ENCODE assay signal across 8 cellular contexts in genomic region chr7:56063882-56064625, GRCh38. TPM values are rescaled to one million over a fixed set of nuclear protein-coding genes. Genes with fewer than 3 reads are reported as not detected.
DNase-seq lines count a peak whose midpoint lies in the region; ATAC-seq and TF ChIP-seq lines count a peak whose summit lies in the region.

TSS of gene SUMF2 (plus strand) at chr7:56064286. CDS start at chr7:56064312, 26 bp downstream.

- no peaks in the 10 kb centered on the region; the same call in 1 of the 2 replicates for H3K36me3 ChIP-seq in Caco-2 (ENCODE audit: control insufficient read depth, insufficient read depth, low read length)
- peaks cover 66% of the 10 kb centered on the region for H3K36me3 ChIP-seq in NT2/D1 (ENCODE audit: insufficient read depth, insufficient read length, low read length)
- H3K36me3 ChIP-seq in endocrine pancreas (ENCODE audit: control insufficient read depth, insufficient read depth, low read length), result no peaks in the 10 kb centered on the region

- H3K36me3 Mint-ChIP-seq in Caco-2 (ENCODE audit: insufficient read depth, unreplicated experiment), result peaks cover 70% of the 10 kb centered on the region
- peaks cover 48% of the 10 kb centered on the region for H3K36me3 Mint-ChIP-seq in activated CD8-positive, alpha-beta memory T cell treated with anti-CD3 and anti-CD28 coated beads, Interleukin-2, amount 10 ng/mL, durations not matched to agents 7 days and 5 days

- BruUV-seq in Caco-2 (replicated peaks; lab: Mats Ljungman, UMichigan), result no TSS peak

- no peaks in the 10 kb centered on the region for H3K9me3 Mint-ChIP-seq in Caco-2 (ENCODE audit: unreplicated experiment)
- no peaks in the 10 kb centered on the region for H3K9me3 Mint-ChIP-seq in activated CD8-positive, alpha-beta memory T cell treated with anti-CD3 and anti-CD28 coated beads, Interleukin-2, amount 10 ng/mL, durations not matched to agents 7 days and 5 days (ENCODE audit: low read depth)

- POLR2A ChIA-PET in Caco-2 (lab: Charles Lee), result interaction anchor here (0.6 to 4.7 kb wide), 5 partner anchors 13 to 57 kb away, joined by 3 to 53 read pairs (median 19); partner anchors contain the start of genes CCT6A and PSPH

- peak; percentile 73 for ATAC-seq in GM21360 (IDR thresholded peaks at IDR 0.05; ENCODE audit: unreplicated experiment)
- peak; percentile 95 for ATAC-seq in activated CD8-positive, alpha-beta memory T cell treated with anti-CD3 and anti-CD28 coated beads, Interleukin-2, amount 10 ng/mL, durations not matched to agents 7 days and 5 days

- no peaks in the 10 kb centered on the region for H3K27me3 ChIP-seq in Caco-2 (replicated peaks; ENCODE audit: control insufficient read depth, insufficient read depth, low read length)
- H3K27me3 ChIP-seq in NT2/D1 (ENCODE audit: insufficient read depth, insufficient read length), result no peaks in the 10 kb centered on the region
- no peaks in the 10 kb centered on the region for H3K27me3 ChIP-seq in endocrine pancreas (ENCODE audit: control insufficient read depth, insufficient read depth, low read length)

- intact Hi-C loops in Caco-2 (cut with micrococcal nuclease; ENCODE audit: unreplicated experiment), result loop anchor here (1.0 kb wide), 4 partner anchors 13 to 57 kb away; partner anchors contain the start of genes CCT6A and PSPH

- H3K4me1 ChIP-seq in Caco-2, result peaks cover 34% of the 10 kb centered on the region
- peaks cover 2% of the 10 kb centered on the region for H3K4me1 ChIP-seq in NT2/D1 (ENCODE audit: insufficient read depth, insufficient read length)
- peaks cover 5% of the 10 kb centered on the region for H3K4me1 ChIP-seq in endocrine pancreas (ENCODE audit: control insufficient read depth, insufficient read depth, low read length)

- DNase-seq in Caco-2 (peak; percentile 93 to 96), HT1080 (ENCODE audit: low read depth) (peak; percentile 80), NT2/D1 (ENCODE audit: low read depth, low spot score) (peak; percentile 94), mesenteric fat pad (ENCODE audit: low spot score) (peak; percentile 97)
- peak; percentile 91 for DNase-seq in activated CD8-positive, alpha-beta memory T cell treated with anti-CD3 and anti-CD28 coated beads, Interleukin-2, amount 10 ng/mL, durations not matched to agents 7 days and 5 days
- peak; percentile 86 for DNase-seq in stimulated activated CD8-positive, alpha-beta memory T cell treated with anti-CD3 and anti-CD28 coated beads, Interleukin-15, amount 100 ng/mL, for 24 hours (ENCODE audit: low read depth)

- CTCF ChIA-PET in Caco-2 (lab: Charles Lee), result interaction anchor here (0.6 to 2.1 kb wide), 4 partner anchors 13 to 57 kb away, joined by 3 to 42 read pairs (median 10); partner anchors contain the start of genes CCT6A and PSPH
- CTCF ChIA-PET in activated CD8-positive, alpha-beta memory T cell treated with anti-CD3 and anti-CD28 coated beads, Interleukin-2, amount 10 ng/mL, durations not matched to agents 7 days and 5 days (lab: Charles Lee), result interaction anchor here (1.0 to 4.2 kb wide), 7 partner anchors 9 to 491 kb away, joined by 3 to 20 read pairs (median 11); partner anchors contain the start of genes CCT6A, CHCHD2, NIPSNAP2 and PSPH

- peak in 1 of 2 experiments; percentile 51 for TF ChIP-seq CTCF in Caco-2 (IDR thresholded peaks at IDR 0.05; ENCODE audit: insufficient read depth in 1 of 2, low read depth in 1 of 2, low read length in 1 of 2, severe bottlenecking in 1 of 2, unreplicated experiment in 1 of 2)

- peaks cover 23% of the 10 kb centered on the region for H3K4me1 Mint-ChIP-seq in Caco-2 (ENCODE audit: low read depth, unreplicated experiment)
- H3K4me1 Mint-ChIP-seq in activated CD8-positive, alpha-beta memory T cell treated with anti-CD3 and anti-CD28 coated beads, Interleukin-2, amount 10 ng/mL, durations not matched to agents 7 days and 5 days, result peaks cover 45% of the 10 kb centered on the region

- peak within 1 kb of the TSS; percentile 75 for H3K4me3 Mint-ChIP-seq in Caco-2 (ENCODE audit: unreplicated experiment)
- peak within 1 kb of the TSS; percentile 89 for H3K4me3 Mint-ChIP-seq in activated CD8-positive, alpha-beta memory T cell treated with anti-CD3 and anti-CD28 coated beads, Interleukin-2, amount 10 ng/mL, durations not matched to agents 7 days and 5 days

- peak within 1 kb of the TSS; percentile 88 for H3K27ac Mint-ChIP-seq in Caco-2 (ENCODE audit: unreplicated experiment)
- peak within 1 kb of the TSS; percentile 92 for H3K27ac Mint-ChIP-seq in activated CD8-positive, alpha-beta memory T cell treated with anti-CD3 and anti-CD28 coated beads, Interleukin-2, amount 10 ng/mL, durations not matched to agents 7 days and 5 days

- H3K4me3 ChIP-seq in Caco-2 (ENCODE audit: low read depth, low read length) (peak within 1 kb of the TSS; percentile 88), NT2/D1 (ENCODE audit: insufficient read length, low read depth) (peak within 1 kb of the TSS; percentile 93), endocrine pancreas (ENCODE audit: control insufficient read depth, insufficient read depth, low read length) (peak within 1 kb of the TSS; percentile 51)

- no peaks in the 10 kb centered on the region for H3K27me3 Mint-ChIP-seq in Caco-2 (ENCODE audit: insufficient read depth, unreplicated experiment)
- H3K27me3 Mint-ChIP-seq in activated CD8-positive, alpha-beta memory T cell treated with anti-CD3 and anti-CD28 coated beads, Interleukin-2, amount 10 ng/mL, durations not matched to agents 7 days and 5 days, result no peaks in the 10 kb centered on the region

- H3K9ac ChIP-seq in NT2/D1 (ENCODE audit: insufficient read length, low read depth) (peak within 1 kb of the TSS; percentile 99), endocrine pancreas (ENCODE audit: control insufficient read depth, insufficient read depth, low read length) (peak within 1 kb of the TSS; percentile 41)

- H3K9me3 ChIP-seq in Caco-2 (no peaks in the 10 kb centered on the region), NT2/D1 (ENCODE audit: insufficient read depth, low read length) (no peaks in the 10 kb centered on the region), endocrine pancreas (ENCODE audit: control insufficient read depth, low read length) (no peaks in the 10 kb centered on the region)

RNA-seq across cellular contexts. Expression of gene SUMF2, which starts in this region (rescaled TPM):
- total RNA-seq in Caco-2 (2022) (150 and 172 TPM in 2 replicates), mesenteric fat pad (106 TPM)
- total RNA-seq in HT1080 (2014; rRNA removed; shearing (Covaris generic)), result 111 and 121 TPM in 2 replicates
- polyA plus RNA-seq in HT1080 (2015; cell fraction: cytosol; rRNA removed), result 139 and 147 TPM in 2 replicates
- 205 and 241 TPM in 2 replicates for polyA plus RNA-seq in HT1080 (2015; cell fraction: nucleus; rRNA removed)
- 100 to 1,000 TPM; 115 to 145 TPM for total RNA-seq in activated CD8-positive, alpha-beta memory T cell treated with anti-CD3 and anti-CD28 coated beads, Interleukin-2, amount 10 ng/mL, durations not matched to agents 7 days and 5 days

Comparison
In these comparisons a context has a peak if more than half of its experiments do, and no peak if none do; other contexts are left out.
1. Peak in every context shown above with its lines: DNase-seq, ATAC-seq and H3K4me3 ChIP-seq.